ENCODE assay signal across 13 cellular contexts in genomic region chr2:203578511-203579130, GRCh38. TPM values are rescaled to one million over a fixed set of nuclear protein-coding genes. Genes with fewer than 3 reads are reported as not detected.
DNase-seq lines count a peak whose midpoint lies in the region; ATAC-seq and TF ChIP-seq lines count a peak whose summit lies in the region.
"Had no signal": no experiment of that assay in that cellular context is flagged by ENCODE, and none has a peak within 500 bp of the region (broad histone marks: within the 10 kb centered on the region; RNA-seq: fewer than 3 reads in every experiment).

No MANE protein-coding gene starts in this region.

- no peaks in the 10 kb centered on the region for H3K9me3 ChIP-seq in lower lobe of right lung
- no peaks in the 10 kb centered on the region for H3K9me3 ChIP-seq in tibial artery

- POLR2A ChIA-PET in activated CD4-positive, alpha-beta T cell treated with anti-CD3 and anti-CD28 coated beads for 36 hours (lab: Charles Lee) = interaction anchor here (0.6 to 1.2 kb wide), 4 partner anchors 11 to 252 kb away, joined by 3 to 4 read pairs (median 4); no protein-coding TSS in a partner anchor
- POLR2A ChIA-PET in activated CD4-positive, alpha-beta memory T cell treated with anti-CD3 and anti-CD28 coated beads for 36 hours (lab: Charles Lee) = interaction anchor here (1.2 kb wide), 4 partner anchors 10 to 224 kb away, joined by 3 to 5 read pairs (median 4); no protein-coding TSS in a partner anchor

- peak overlapping the region; percentile 70 for H3K27ac ChIP-seq in lower lobe of right lung
- peak overlapping the region; percentile 69 to 76 for H3K27ac ChIP-seq in tibial artery

- H3K36me3 ChIP-seq in lower lobe of right lung (no peaks in the 10 kb centered on the region), tibial artery (no peaks in the 10 kb centered on the region)

- H3K4me1 Mint-ChIP-seq in activated CD4-positive, alpha-beta T cell treated with anti-CD3 and anti-CD28 coated beads for 36 hours = peaks cover 17% of the 10 kb centered on the region
- peaks cover 25% of the 10 kb centered on the region for H3K4me1 Mint-ChIP-seq in activated CD4-positive, alpha-beta memory T cell treated with anti-CD3 and anti-CD28 coated beads for 36 hours (ENCODE audit: low read depth)

- no peaks in the 10 kb centered on the region for H3K27me3 Mint-ChIP-seq in activated CD4-positive, alpha-beta T cell treated with anti-CD3 and anti-CD28 coated beads for 36 hours
- H3K27me3 Mint-ChIP-seq in activated CD4-positive, alpha-beta memory T cell treated with anti-CD3 and anti-CD28 coated beads for 36 hours = peaks cover 12% of the 10 kb centered on the region
- H3K27me3 Mint-ChIP-seq: T-helper 17 cell had no signal

- H3K9me3 Mint-ChIP-seq in activated CD4-positive, alpha-beta T cell treated with anti-CD3 and anti-CD28 coated beads for 36 hours (ENCODE audit: low read depth) = no peaks in the 10 kb centered on the region
- H3K9me3 Mint-ChIP-seq in activated CD4-positive, alpha-beta memory T cell treated with anti-CD3 and anti-CD28 coated beads for 36 hours = no peaks in the 10 kb centered on the region
- H3K9me3 Mint-ChIP-seq: dendritic cell treated with granulocyte-macrophage colony-stimulating factor and Interleukin-4, amounts not matched to agents 40 ng/mL and 50 ng/mL, for 4 days had no signal

- H3K4me1 ChIP-seq in lower lobe of right lung (peaks cover 39% of the 10 kb centered on the region), tibial artery (peaks cover 3 to 55% (median 36%) of the 10 kb centered on the region in 4 donors)

- H3K4me3 Mint-ChIP-seq in activated CD4-positive, alpha-beta T cell treated with anti-CD3 and anti-CD28 coated beads for 36 hours = no peak overlapping the region
- no peak overlapping the region for H3K4me3 Mint-ChIP-seq in activated CD4-positive, alpha-beta memory T cell treated with anti-CD3 and anti-CD28 coated beads for 36 hours
- H3K4me3 Mint-ChIP-seq: dendritic cell treated with granulocyte-macrophage colony-stimulating factor and Interleukin-4, amounts not matched to agents 40 ng/mL and 50 ng/mL, for 4 days; T-helper 17 cell had no signal

- intact Hi-C loops in activated CD4-positive, alpha-beta T cell treated with anti-CD3 and anti-CD28 coated beads for 36 hours (cut with DNase I, micrococcal nuclease) = loop anchor here (1.0 to 5.0 kb wide), 7 partner anchors 20 to 314 kb away; partner anchors contain the start of genes CD28 (in 2 of the 2) and RAPH1 (in 2 of the 2)
- intact Hi-C loops in activated CD4-positive, alpha-beta memory T cell treated with anti-CD3 and anti-CD28 coated beads for 36 hours (cut with micrococcal nuclease) = loop anchor here (1.0 to 5.0 kb wide), 8 partner anchors 21 to 314 kb away; no protein-coding TSS in a partner anchor
- intact Hi-C loops in lower lobe of right lung (cut with DNase I) (no loop called here), tibial artery (cut with DNase I; ENCODE audit: low total_unique reads) (no loop called here)

- no peak for DNase-seq in activated CD4-positive, alpha-beta T cell treated with anti-CD3 and anti-CD28 coated beads for 36 hours
- no peak for DNase-seq in activated CD4-positive, alpha-beta T cell treated with anti-CD3 and anti-CD28 coated beads for 4 hours
- no peak for DNase-seq in activated CD4-positive, alpha-beta memory T cell treated with anti-CD3 and anti-CD28 coated beads for 36 hours
- no peak for DNase-seq in lower lobe of right lung
- no peak for DNase-seq in tibial artery
- DNase-seq in NCI-H1048 (lab: John Stamatoyannopoulos, UW) = no peak
- DNase-seq in HK-2 (ENCODE audit: unreplicated experiment) = no peak
- DNase-seq in middle frontal gyrus (ENCODE audit: extremely low spot score, low spot score) = no peak
- DNase-seq: activated CD8-positive, alpha-beta memory T cell treated with anti-CD3 and anti-CD28 coated beads for 24 hours; NCI-H2081; T-helper 17 cell had no signal

- no peak overlapping the region for H3K27ac Mint-ChIP-seq in activated CD4-positive, alpha-beta T cell treated with anti-CD3 and anti-CD28 coated beads for 36 hours
- H3K27ac Mint-ChIP-seq in activated CD4-positive, alpha-beta memory T cell treated with anti-CD3 and anti-CD28 coated beads for 36 hours = peak overlapping the region; percentile 16
- H3K27ac Mint-ChIP-seq: dendritic cell treated with granulocyte-macrophage colony-stimulating factor and Interleukin-4, amounts not matched to agents 40 ng/mL and 50 ng/mL, for 4 days; T-helper 17 cell had no signal

- no peak overlapping the region for H3K4me3 ChIP-seq in lower lobe of right lung
- no peak overlapping the region for H3K4me3 ChIP-seq in tibial artery

- no peaks in the 10 kb centered on the region for H3K36me3 Mint-ChIP-seq in activated CD4-positive, alpha-beta T cell treated with anti-CD3 and anti-CD28 coated beads for 36 hours (ENCODE audit: low read depth)
- no peaks in the 10 kb centered on the region for H3K36me3 Mint-ChIP-seq in activated CD4-positive, alpha-beta memory T cell treated with anti-CD3 and anti-CD28 coated beads for 36 hours

- peak; percentile 3 for ATAC-seq in activated CD4-positive, alpha-beta T cell treated with anti-CD3 and anti-CD28 coated beads for 36 hours
- ATAC-seq in lower lobe of right lung = peak; percentile 18 to 40
- ATAC-seq: naive thymus-derived CD4-positive, alpha-beta T cell; T-helper 17 cell had no signal

- H3K27me3 ChIP-seq in lower lobe of right lung (ENCODE audit: low read depth) (no peaks in the 10 kb centered on the region), tibial artery (no peaks in the 10 kb centered on the region)

- CTCF ChIA-PET in activated CD4-positive, alpha-beta T cell treated with anti-CD3 and anti-CD28 coated beads for 36 hours (lab: Charles Lee) = no interaction called here
- CTCF ChIA-PET in activated CD4-positive, alpha-beta memory T cell treated with anti-CD3 and anti-CD28 coated beads for 36 hours (lab: Charles Lee) = interaction anchor here (1.1 kb wide), 1 partner anchor 236 kb away, joined by 4 read pairs; no protein-coding TSS in a partner anchor

- no peak for TF ChIP-seq CTCF in lower lobe of right lung (IDR thresholded peaks at IDR 0.05)
- TF ChIP-seq CTCF in tibial artery (IDR thresholded peaks at IDR 0.05) = no peak

RNA-seq across cellular contexts. Expression of gene RAPH1, which starts 43.5 kb away (rescaled TPM):
- 1 to 10 TPM; 8.5 to 9.9 TPM for total RNA-seq in activated CD4-positive, alpha-beta T cell treated with anti-CD3 and anti-CD28 coated beads for 36 hours
- 10 to 100 TPM; 11.5 to 13.1 TPM for total RNA-seq in activated CD4-positive, alpha-beta memory T cell treated with anti-CD3 and anti-CD28 coated beads for 36 hours
- total RNA-seq in lower lobe of right lung = 63.8 TPM

Comparison
In these comparisons a context has a peak if more than half of its experiments do, and no peak if none do; other contexts are left out.
1. intact Hi-C loops: an anchor here in activated CD4-positive, alpha-beta T cell treated with anti-CD3 and anti-CD28 coated beads for 36 hours (1.0 to 5.0 kb wide) and activated CD4-positive, alpha-beta memory T cell treated with anti-CD3 and anti-CD28 coated beads for 36 hours (1.0 to 5.0 kb wide); none called in lower lobe of right lung and tibial artery.